In the genomic region with DNA sequence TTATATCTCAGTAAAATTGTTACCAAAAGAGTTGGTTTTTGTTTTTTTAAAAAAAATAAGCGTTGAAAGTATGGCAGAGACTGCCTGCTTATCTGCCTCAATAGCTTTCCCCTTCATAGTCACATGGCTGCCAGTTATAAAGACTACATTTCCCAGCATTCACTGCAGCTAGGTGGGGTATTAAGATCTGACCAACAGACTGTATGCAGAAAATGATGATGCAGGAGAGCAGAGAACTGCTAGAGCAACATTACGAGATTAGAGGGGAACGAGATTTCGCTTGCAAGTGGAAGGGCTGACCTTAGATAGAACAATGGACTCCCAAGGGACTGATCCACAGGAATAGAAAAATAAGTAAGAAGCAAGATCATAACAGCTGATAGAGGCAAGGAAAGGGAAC, we compare ENCODE assay signal across 9 cellular contexts. TPM values are rescaled to one million over a fixed set of nuclear protein-coding genes. Genes with fewer than 3 reads are reported as not detected.
DNase-seq lines count a peak whose midpoint lies in the region; ATAC-seq and TF ChIP-seq lines count a peak whose summit lies in the region.
"Had no signal": no experiment of that assay in that cellular context is flagged by ENCODE, and none has a peak within 500 bp of the region (broad histone marks: within the 10 kb centered on the region; RNA-seq: fewer than 3 reads in every experiment).

No MANE protein-coding gene starts in this region.

- no peaks in the 10 kb centered on the region for H3K9me3 Mint-ChIP-seq in activated naive CD8-positive, alpha-beta T cell (ENCODE audit: low read depth)
- no peaks in the 10 kb centered on the region for H3K9me3 Mint-ChIP-seq in activated naive CD8-positive, alpha-beta T cell treated with anti-CD3 and anti-CD28 coated beads, Interleukin-2, amount 50 U/mL, for 24 hours
- H3K9me3 Mint-ChIP-seq in activated CD4-positive, alpha-beta memory T cell treated with anti-CD3 and anti-CD28 coated beads for 36 hours = no peaks in the 10 kb centered on the region

- peaks cover 67% of the 10 kb centered on the region for H3K4me1 Mint-ChIP-seq in activated naive CD8-positive, alpha-beta T cell (ENCODE audit: low read depth)
- H3K4me1 Mint-ChIP-seq in activated naive CD8-positive, alpha-beta T cell treated with anti-CD3 and anti-CD28 coated beads, Interleukin-2, amount 50 U/mL, for 24 hours = peaks cover 70% of the 10 kb centered on the region
- H3K4me1 Mint-ChIP-seq in activated CD4-positive, alpha-beta memory T cell treated with anti-CD3 and anti-CD28 coated beads for 36 hours (ENCODE audit: low read depth) = peaks cover 72% of the 10 kb centered on the region

- no peaks in the 10 kb centered on the region for H3K27me3 Mint-ChIP-seq in activated naive CD8-positive, alpha-beta T cell
- H3K27me3 Mint-ChIP-seq in activated naive CD8-positive, alpha-beta T cell treated with anti-CD3 and anti-CD28 coated beads, Interleukin-2, amount 50 U/mL, for 24 hours = no peaks in the 10 kb centered on the region
- H3K27me3 Mint-ChIP-seq in activated CD4-positive, alpha-beta memory T cell treated with anti-CD3 and anti-CD28 coated beads for 36 hours = no peaks in the 10 kb centered on the region

- peaks cover 21% of the 10 kb centered on the region for H3K36me3 ChIP-seq in upper lobe of right lung

- H3K27ac ChIP-seq in upper lobe of right lung = no peak overlapping the region
- H3K27ac ChIP-seq: KMS-11 had no signal

- no peak overlapping the region for H3K4me3 ChIP-seq in upper lobe of right lung

- CTCF ChIA-PET in activated CD4-positive, alpha-beta memory T cell treated with anti-CD3 and anti-CD28 coated beads for 36 hours (lab: Charles Lee) = no interaction called here

- DNase-seq in activated naive CD8-positive, alpha-beta T cell treated with anti-CD3 and anti-CD28 coated beads, Interleukin-2, amount 50 U/mL, for 24 hours = no peak
- peak; percentile 32 for DNase-seq in astrocyte of the hippocampus (ENCODE audit: low read depth, low spot score)
- DNase-seq in iris pigment epithelial cell (ENCODE audit: low read depth) = peak; percentile 41
- no peak for DNase-seq in upper lobe of right lung
- DNase-seq in activated CD4-positive, alpha-beta memory T cell treated with anti-CD3 and anti-CD28 coated beads for 36 hours = no peak
- DNase-seq in GM03348 (ENCODE audit: low spot score) = no peak

- peak overlapping the region; percentile 51 for H3K27ac Mint-ChIP-seq in activated naive CD8-positive, alpha-beta T cell
- no peak overlapping the region for H3K27ac Mint-ChIP-seq in activated naive CD8-positive, alpha-beta T cell treated with anti-CD3 and anti-CD28 coated beads, Interleukin-2, amount 50 U/mL, for 24 hours
- no peak overlapping the region for H3K27ac Mint-ChIP-seq in activated CD4-positive, alpha-beta memory T cell treated with anti-CD3 and anti-CD28 coated beads for 36 hours

- intact Hi-C loops in upper lobe of right lung (cut with DNase I) = no loop called here
- intact Hi-C loops in activated CD4-positive, alpha-beta memory T cell treated with anti-CD3 and anti-CD28 coated beads for 36 hours (cut with micrococcal nuclease) = no loop called here

- no peak for ATAC-seq in activated naive CD8-positive, alpha-beta T cell treated with anti-CD3 and anti-CD28 coated beads, Interleukin-2, amount 50 U/mL, for 24 hours
- ATAC-seq in upper lobe of right lung (peak; percentile 61), GM18505 (IDR thresholded peaks at IDR 0.05; ENCODE audit: unreplicated experiment) (no peak)

- TF ChIP-seq CTCF in upper lobe of right lung (IDR thresholded peaks at IDR 0.05) = no peak

- peaks cover 6% of the 10 kb centered on the region for H3K36me3 Mint-ChIP-seq in activated naive CD8-positive, alpha-beta T cell
- peaks cover 53% of the 10 kb centered on the region for H3K36me3 Mint-ChIP-seq in activated naive CD8-positive, alpha-beta T cell treated with anti-CD3 and anti-CD28 coated beads, Interleukin-2, amount 50 U/mL, for 24 hours (ENCODE audit: low read depth)
- H3K36me3 Mint-ChIP-seq in activated CD4-positive, alpha-beta memory T cell treated with anti-CD3 and anti-CD28 coated beads for 36 hours = peaks cover 24% of the 10 kb centered on the region

- peak overlapping the region; percentile 17 for H3K4me3 Mint-ChIP-seq in activated naive CD8-positive, alpha-beta T cell
- H3K4me3 Mint-ChIP-seq in activated naive CD8-positive, alpha-beta T cell treated with anti-CD3 and anti-CD28 coated beads, Interleukin-2, amount 50 U/mL, for 24 hours = no peak overlapping the region
- no peak overlapping the region for H3K4me3 Mint-ChIP-seq in activated CD4-positive, alpha-beta memory T cell treated with anti-CD3 and anti-CD28 coated beads for 36 hours

- H3K27me3 ChIP-seq in upper lobe of right lung = no peaks in the 10 kb centered on the region

- TF ChIP-seq POLR2A in GM18505 (IDR thresholded peaks at IDR 0.05; ENCODE audit: borderline replicate concordance, extremely low read depth, insufficient read depth, insufficient read length) = no peak

- POLR2A ChIA-PET in activated CD4-positive, alpha-beta memory T cell treated with anti-CD3 and anti-CD28 coated beads for 36 hours (lab: Charles Lee) = no interaction called here

- H3K4me1 ChIP-seq in upper lobe of right lung = peaks cover 35% of the 10 kb centered on the region

- H3K9me3 ChIP-seq in upper lobe of right lung = no peaks in the 10 kb centered on the region

RNA-seq across cellular contexts. Expression of gene RHOA, which starts 14.3 kb away (rescaled TPM):
- total RNA-seq in upper lobe of right lung = 543 TPM
- 100 to 1,000 TPM; 497 to 514 TPM for total RNA-seq in activated CD4-positive, alpha-beta memory T cell treated with anti-CD3 and anti-CD28 coated beads for 36 hours

RNA-seq across cellular contexts. Expression of gene TCTA, which starts 14.8 kb away (rescaled TPM):
- total RNA-seq in upper lobe of right lung = 38.1 TPM
- 10 to 100 TPM in 1 of 2 experiments, 1 to 10 TPM in 1; 9.5 to 10.9 TPM for total RNA-seq in activated CD4-positive, alpha-beta memory T cell treated with anti-CD3 and anti-CD28 coated beads for 36 hours

RNA-seq across cellular contexts. Expression of gene AMT, which starts 24.8 kb away (rescaled TPM):
- 9.0 TPM for total RNA-seq in upper lobe of right lung
- 1 to 10 TPM; 2.4 to 2.6 TPM for total RNA-seq in activated CD4-positive, alpha-beta memory T cell treated with anti-CD3 and anti-CD28 coated beads for 36 hours

RNA-seq across cellular contexts. Expression of gene NICN1, which starts 31.7 kb away (rescaled TPM):
- 23.1 TPM for total RNA-seq in upper lobe of right lung
- 10 to 100 TPM; 12.0 to 12.8 TPM for total RNA-seq in activated CD4-positive, alpha-beta memory T cell treated with anti-CD3 and anti-CD28 coated beads for 36 hours

RNA-seq across cellular contexts. Expression of gene GPX1, which starts 39.3 kb away (rescaled TPM):
- 415 TPM for total RNA-seq in upper lobe of right lung
- 100 to 1,000 TPM; 176 to 177 TPM for total RNA-seq in activated CD4-positive, alpha-beta memory T cell treated with anti-CD3 and anti-CD28 coated beads for 36 hours

Comparison
In these comparisons a context has a peak if more than half of its experiments do, and no peak if none do; other contexts are left out.
1. DNase-seq: peak in astrocyte of the hippocampus (single experiment) and iris pigment epithelial cell (single experiment); none in activated naive CD8-positive, alpha-beta T cell treated with anti-CD3 and anti-CD28 coated beads, Interleukin-2, amount 50 U/mL, for 24 hours (single experiment), upper lobe of right lung (single experiment), activated CD4-positive, alpha-beta memory T cell treated with anti-CD3 and anti-CD28 coated beads for 36 hours (single experiment) and GM03348 (single experiment).